ENCODE assay signal across 9 cellular contexts in genomic region chr2:20072436-20073158, GRCh38. TPM values are rescaled to one million over a fixed set of nuclear protein-coding genes. Genes with fewer than 3 reads are reported as not detected.
DNase-seq lines count a peak whose midpoint lies in the region; ATAC-seq and TF ChIP-seq lines count a peak whose summit lies in the region.
"Had no signal": no experiment of that assay in that cellular context is flagged by ENCODE, and none has a peak within 500 bp of the region (broad histone marks: within the 10 kb centered on the region; RNA-seq: fewer than 3 reads in every experiment).

No MANE protein-coding gene starts in this region.

- H3K27me3 Mint-ChIP-seq in osteocyte (ENCODE audit: unreplicated experiment), result no peaks in the 10 kb centered on the region

- H3K9me3 Mint-ChIP-seq in osteocyte (ENCODE audit: unreplicated experiment), result peaks cover 8% of the 10 kb centered on the region
- H3K9me3 Mint-ChIP-seq: stimulated activated naive B cell treated with anti-CD40 and anti-IgM and Interleukin-4, amounts not matched to agents 10 μg/mL and 1 μg/mL and 100 μg/mL, for 72 hours had no signal

- WGBS in heart right ventricle, 2 donors, result 78 to 81% methylated on average over 7 of the region's 7 CpGs

- peaks cover 57% of the 10 kb centered on the region for H3K4me1 Mint-ChIP-seq in osteocyte (ENCODE audit: unreplicated experiment)
- H3K4me1 Mint-ChIP-seq: stimulated activated naive B cell treated with anti-CD40 and anti-IgM and Interleukin-4, amounts not matched to agents 10 μg/mL and 1 μg/mL and 100 μg/mL, for 72 hours had no signal

- peaks cover 2% of the 10 kb centered on the region for H3K36me3 Mint-ChIP-seq in osteocyte (ENCODE audit: unreplicated experiment)
- H3K36me3 Mint-ChIP-seq: stimulated activated naive B cell treated with anti-CD40 and anti-IgM and Interleukin-4, amounts not matched to agents 10 μg/mL and 1 μg/mL and 100 μg/mL, for 72 hours had no signal

- H3K27me3 ChIP-seq in heart right ventricle (no peaks in the 10 kb centered on the region), vagina (no peaks in the 10 kb centered on the region)

- TF ChIP-seq POLR2A in vagina (IDR thresholded peaks at IDR 0.05), result no peak

- H3K27ac ChIP-seq in heart right ventricle (peak overlapping the region; percentile 70 to 85 (median 82)), vagina (peak overlapping the region; percentile 64)

- H3K9me3 ChIP-seq in heart right ventricle, result peaks cover 0 to 5% (median 0%) of the 10 kb centered on the region in 11 donors
- H3K9me3 ChIP-seq in vagina, result no peaks in the 10 kb centered on the region

- no peak for ATAC-seq in heart right ventricle
- no peak for ATAC-seq in Right ventricle myocardium inferior
- no peak for ATAC-seq in GM18520 (IDR thresholded peaks at IDR 0.05; ENCODE audit: unreplicated experiment)
- no peak for ATAC-seq in GM18873 (IDR thresholded peaks at IDR 0.05; ENCODE audit: low FRiP score, unreplicated experiment)
- ATAC-seq: stimulated activated naive B cell treated with anti-CD40 and anti-IgM and Interleukin-4, amounts not matched to agents 10 μg/mL and 1 μg/mL and 100 μg/mL, for 72 hours had no signal

- H3K36me3 ChIP-seq in heart right ventricle (no peaks in the 10 kb centered on the region), vagina (no peaks in the 10 kb centered on the region)

- H3K4me1 ChIP-seq in heart right ventricle (peaks cover 12 to 46% (median 32%) of the 10 kb centered on the region in 9 donors), vagina (peaks cover 66% of the 10 kb centered on the region)

- no peak for TF ChIP-seq CTCF in heart right ventricle (IDR thresholded peaks at IDR 0.05)
- no peak for TF ChIP-seq CTCF in fibroblast of the aortic adventitia (IDR thresholded peaks at IDR 0.05; ENCODE audit: insufficient read depth, low read length)
- no peak for TF ChIP-seq CTCF in osteocyte (IDR thresholded peaks at IDR 0.05)
- no peak for TF ChIP-seq CTCF in vagina (IDR thresholded peaks at IDR 0.05)

- DNase-seq in heart right ventricle (no peak), Right ventricle myocardium inferior (ENCODE audit: missing footprints) (no peak), fibroblast of the aortic adventitia (ENCODE audit: low read depth) (peak; percentile 50), osteocyte (ENCODE audit: extremely low spot score, unreplicated experiment) (no peak), vagina (ENCODE audit: extremely low spot score in 2 of 2) (peak; percentile 25 to 75), hypothalamus (lab: John Stamatoyannopoulos, UW) (no peak)
- DNase-seq: stimulated activated naive B cell treated with anti-CD40 and anti-IgM and Interleukin-4, amounts not matched to agents 10 μg/mL and 1 μg/mL and 100 μg/mL, for 72 hours had no signal

- intact Hi-C loops in heart right ventricle (cut with DNase I) (no loop called here), Right ventricle myocardium inferior (cut with DNase I) (loop anchor here (5.0 kb wide), 1 partner anchor 40 kb away; no protein-coding TSS in a partner anchor), vagina (cut with DNase I) (no loop called here)

- H3K4me3 Mint-ChIP-seq in osteocyte (ENCODE audit: unreplicated experiment), result peak overlapping the region; percentile 65
- H3K4me3 Mint-ChIP-seq: stimulated activated naive B cell treated with anti-CD40 and anti-IgM and Interleukin-4, amounts not matched to agents 10 μg/mL and 1 μg/mL and 100 μg/mL, for 72 hours had no signal

- H3K4me3 ChIP-seq in heart right ventricle, result peak overlapping the region in 1 of 10 donors; percentile 20
- peak overlapping the region; percentile 29 for H3K4me3 ChIP-seq in fibroblast of the aortic adventitia (ENCODE audit: low read depth, low read length)
- no peak overlapping the region for H3K4me3 ChIP-seq in vagina

- H3K27ac Mint-ChIP-seq in osteocyte (ENCODE audit: unreplicated experiment), result peak overlapping the region; percentile 100
- H3K27ac Mint-ChIP-seq: stimulated activated naive B cell treated with anti-CD40 and anti-IgM and Interleukin-4, amounts not matched to agents 10 μg/mL and 1 μg/mL and 100 μg/mL, for 72 hours had no signal

RNA-seq across cellular contexts. Expression of gene LAPTM4A, which starts 21.2 kb away (rescaled TPM):
- total RNA-seq in heart right ventricle (100 to 1,000 TPM; 138 to 325 (median 183) TPM), Right ventricle myocardium inferior (242 TPM), fibroblast of the aortic adventitia (ENCODE audit: low replicate concordance) (90.2 and 251 TPM in 2 replicates), osteocyte (560 and 578 TPM in 2 replicates), vagina (172 TPM)
- 100 to 1,000 TPM in 1 of 2 donors, 10 to 100 TPM in 1; 83.3 to 208 TPM for polyA plus RNA-seq in heart right ventricle

Comparison
In these comparisons a context has a peak if more than half of its experiments do, and no peak if none do; other contexts are left out.
1. DNase-seq: peak in fibroblast of the aortic adventitia (single experiment) and vagina (2 of 2); none in heart right ventricle (0 of 2), Right ventricle myocardium inferior (single experiment), osteocyte (single experiment) and hypothalamus (0 of 51).